1 cellular context compared by ENCODE assay signal in genomic region chr5:112860929-112861637, GRCh38.
TF ChIP-seq lines count a peak whose summit lies in the region.

Gene SRP19 (plus strand): TSS chr5:112861287. CDS start chr5:112861377, 90 bp downstream.

TF ChIP-seq in K562, 482 proteins besides CTCF, POLR2A, EP300 and RAD21 (continued from another document and continues in another):
- no peak for TF ChIP-seq CUX1 (CRISPR knock-in tag; IDR thresholded peaks at IDR 0.05)
- peak; percentile 82 for TF ChIP-seq SIN3B (IDR thresholded peaks at IDR 0.05; ENCODE audit: low read depth)
- no peak for TF ChIP-seq KLF10 (CRISPR knock-in tag; IDR thresholded peaks at IDR 0.05)
- TF ChIP-seq SPI1 (IDR thresholded peaks at IDR 0.05; ENCODE audit: borderline replicate concordance, low read depth, low read length), result peak; percentile 57; the same call in 1 of the 2 replicates
- TF ChIP-seq, protein P1, sequence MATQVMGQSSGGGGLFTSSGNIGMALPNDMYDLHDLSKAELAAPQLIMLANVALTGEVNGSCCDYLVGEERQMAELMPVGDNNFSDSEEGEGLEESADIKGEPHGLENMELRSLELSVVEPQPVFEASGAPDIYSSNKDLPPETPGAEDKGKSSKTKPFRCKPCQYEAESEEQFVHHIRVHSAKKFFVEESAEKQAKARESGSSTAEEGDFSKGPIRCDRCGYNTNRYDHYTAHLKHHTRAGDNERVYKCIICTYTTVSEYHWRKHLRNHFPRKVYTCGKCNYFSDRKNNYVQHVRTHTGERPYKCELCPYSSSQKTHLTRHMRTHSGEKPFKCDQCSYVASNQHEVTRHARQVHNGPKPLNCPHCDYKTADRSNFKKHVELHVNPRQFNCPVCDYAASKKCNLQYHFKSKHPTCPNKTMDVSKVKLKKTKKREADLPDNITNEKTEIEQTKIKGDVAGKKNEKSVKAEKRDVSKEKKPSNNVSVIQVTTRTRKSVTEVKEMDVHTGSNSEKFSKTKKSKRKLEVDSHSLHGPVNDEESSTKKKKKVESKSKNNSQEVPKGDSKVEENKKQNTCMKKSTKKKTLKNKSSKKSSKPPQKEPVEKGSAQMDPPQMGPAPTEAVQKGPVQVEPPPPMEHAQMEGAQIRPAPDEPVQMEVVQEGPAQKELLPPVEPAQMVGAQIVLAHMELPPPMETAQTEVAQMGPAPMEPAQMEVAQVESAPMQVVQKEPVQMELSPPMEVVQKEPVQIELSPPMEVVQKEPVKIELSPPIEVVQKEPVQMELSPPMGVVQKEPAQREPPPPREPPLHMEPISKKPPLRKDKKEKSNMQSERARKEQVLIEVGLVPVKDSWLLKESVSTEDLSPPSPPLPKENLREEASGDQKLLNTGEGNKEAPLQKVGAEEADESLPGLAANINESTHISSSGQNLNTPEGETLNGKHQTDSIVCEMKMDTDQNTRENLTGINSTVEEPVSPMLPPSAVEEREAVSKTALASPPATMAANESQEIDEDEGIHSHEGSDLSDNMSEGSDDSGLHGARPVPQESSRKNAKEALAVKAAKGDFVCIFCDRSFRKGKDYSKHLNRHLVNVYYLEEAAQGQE (CRISPR knock-in tag; IDR thresholded peaks at IDR 0.05; ENCODE audit: low read depth), result no peak
- TF ChIP-seq, protein P2, sequence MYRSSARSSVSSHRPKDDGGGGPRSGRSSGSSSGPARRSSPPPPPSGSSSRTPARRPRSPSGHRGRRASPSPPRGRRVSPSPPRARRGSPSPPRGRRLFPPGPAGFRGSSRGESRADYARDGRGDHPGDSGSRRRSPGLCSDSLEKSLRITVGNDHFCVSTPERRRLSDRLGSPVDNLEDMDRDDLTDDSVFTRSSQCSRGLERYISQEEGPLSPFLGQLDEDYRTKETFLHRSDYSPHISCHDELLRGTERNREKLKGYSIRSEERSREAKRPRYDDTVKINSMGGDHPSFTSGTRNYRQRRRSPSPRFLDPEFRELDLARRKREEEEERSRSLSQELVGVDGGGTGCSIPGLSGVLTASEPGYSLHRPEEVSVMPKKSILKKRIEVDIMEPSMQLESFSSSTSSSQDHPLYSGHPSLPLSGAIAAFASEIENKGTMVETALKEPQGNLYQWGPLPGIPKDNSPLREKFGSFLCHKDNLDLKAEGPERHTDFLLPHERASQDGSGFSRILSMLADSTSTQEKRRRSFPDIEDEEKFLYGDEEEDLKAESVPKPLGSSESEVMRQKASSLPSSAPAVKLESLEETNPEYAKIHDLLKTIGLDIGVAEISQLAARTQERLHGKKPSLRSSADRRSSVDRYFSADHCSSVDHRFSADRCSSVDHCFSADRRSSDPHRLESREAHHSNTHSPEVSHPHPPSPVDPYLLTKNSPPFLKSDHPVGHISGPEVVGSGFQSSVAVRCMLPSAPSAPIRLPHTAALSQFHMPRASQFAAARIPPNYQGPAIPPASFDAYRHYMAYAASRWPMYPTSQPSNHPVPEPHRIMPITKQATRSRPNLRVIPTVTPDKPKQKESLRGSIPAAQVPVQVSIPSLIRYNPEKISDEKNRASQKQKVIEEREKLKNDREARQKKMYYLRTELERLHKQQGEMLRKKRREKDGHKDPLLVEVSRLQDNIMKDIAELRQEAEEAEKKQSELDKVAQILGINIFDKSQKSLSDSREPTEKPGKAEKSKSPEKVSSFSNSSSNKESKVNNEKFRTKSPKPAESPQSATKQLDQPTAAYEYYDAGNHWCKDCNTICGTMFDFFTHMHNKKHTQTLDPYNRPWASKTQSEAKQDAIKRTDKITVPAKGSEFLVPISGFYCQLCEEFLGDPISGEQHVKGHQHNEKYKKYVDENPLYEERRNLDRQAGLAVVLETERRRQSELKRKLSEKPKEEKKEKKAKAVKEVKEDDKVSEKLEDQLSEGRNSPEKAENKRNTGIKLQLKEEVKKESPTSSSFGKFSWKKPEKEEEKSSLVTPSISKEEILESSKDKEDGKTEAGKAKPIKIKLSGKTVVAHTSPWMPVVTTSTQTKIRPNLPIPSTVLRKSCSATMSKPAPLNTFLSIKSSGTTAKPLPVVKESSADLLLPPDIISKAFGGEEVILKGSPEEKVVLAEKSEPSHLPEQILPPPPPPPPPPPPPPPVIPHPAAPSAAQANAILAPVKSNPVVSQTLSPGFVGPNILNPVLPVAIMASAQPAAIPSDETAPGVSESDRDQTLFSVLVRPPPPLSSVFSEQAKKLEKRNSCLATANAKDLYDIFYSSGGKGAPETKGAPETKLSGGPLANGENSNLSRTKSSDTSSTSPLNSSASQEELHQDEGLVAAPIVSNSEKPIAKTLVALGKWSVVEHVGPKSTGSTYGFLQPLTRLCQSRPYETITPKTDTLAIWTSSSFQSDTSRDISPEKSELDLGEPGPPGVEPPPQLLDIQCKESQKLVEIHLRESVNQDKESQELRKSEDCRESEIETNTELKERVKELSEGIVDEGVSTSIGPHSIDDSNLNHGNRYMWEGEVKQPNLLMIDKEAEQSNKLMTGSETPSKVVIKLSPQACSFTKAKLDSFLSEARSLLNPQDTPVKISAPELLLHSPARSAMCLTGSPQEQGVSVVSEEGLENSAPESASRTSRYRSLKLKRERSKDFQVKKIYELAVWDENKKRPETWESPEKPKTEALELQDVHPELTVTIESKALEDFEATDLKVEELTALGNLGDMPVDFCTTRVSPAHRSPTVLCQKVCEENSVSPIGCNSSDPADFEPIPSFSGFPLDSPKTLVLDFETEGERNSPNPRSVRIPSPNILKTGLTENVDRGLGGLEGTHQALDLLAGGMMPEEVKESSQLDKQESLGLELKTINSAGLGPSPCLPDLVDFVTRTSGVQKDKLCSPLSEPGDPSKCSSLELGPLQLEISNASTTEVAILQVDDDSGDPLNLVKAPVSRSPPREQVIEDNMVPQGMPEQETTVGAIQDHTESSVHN (IDR thresholded peaks at IDR 0.05; ENCODE audit: borderline replicate concordance in 1 of 2, low read depth in 1 of 2), result no peak
- TF ChIP-seq LCOR (CRISPR knock-in tag; IDR thresholded peaks at IDR 0.05), result peak; percentile 98
- no peak for TF ChIP-seq ZNF354B (CRISPR knock-in tag; IDR thresholded peaks at IDR 0.05)
- no peak for TF ChIP-seq MCM2 (IDR thresholded peaks at IDR 0.05; ENCODE audit: low read depth)
- TF ChIP-seq, protein P3, sequence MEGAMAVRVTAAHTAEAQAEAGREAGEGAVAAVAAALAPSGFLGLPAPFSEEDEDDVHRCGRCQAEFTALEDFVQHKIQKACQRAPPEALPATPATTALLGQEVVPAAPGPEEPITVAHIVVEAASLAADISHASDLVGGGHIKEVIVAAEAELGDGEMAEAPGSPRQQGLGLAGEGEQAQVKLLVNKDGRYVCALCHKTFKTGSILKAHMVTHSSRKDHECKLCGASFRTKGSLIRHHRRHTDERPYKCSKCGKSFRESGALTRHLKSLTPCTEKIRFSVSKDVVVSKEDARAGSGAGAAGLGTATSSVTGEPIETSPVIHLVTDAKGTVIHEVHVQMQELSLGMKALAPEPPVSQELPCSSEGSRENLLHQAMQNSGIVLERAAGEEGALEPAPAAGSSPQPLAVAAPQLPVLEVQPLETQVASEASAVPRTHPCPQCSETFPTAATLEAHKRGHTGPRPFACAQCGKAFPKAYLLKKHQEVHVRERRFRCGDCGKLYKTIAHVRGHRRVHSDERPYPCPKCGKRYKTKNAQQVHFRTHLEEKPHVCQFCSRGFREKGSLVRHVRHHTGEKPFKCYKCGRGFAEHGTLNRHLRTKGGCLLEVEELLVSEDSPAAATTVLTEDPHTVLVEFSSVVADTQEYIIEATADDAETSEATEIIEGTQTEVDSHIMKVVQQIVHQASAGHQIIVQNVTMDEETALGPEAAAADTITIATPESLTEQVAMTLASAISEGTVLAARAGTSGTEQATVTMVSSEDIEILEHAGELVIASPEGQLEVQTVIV (CRISPR knock-in tag; IDR thresholded peaks at IDR 0.05; ENCODE audit: borderline replicate concordance), result no peak
- peak; percentile 78 for TF ChIP-seq POLR2H (tag; IDR thresholded peaks at IDR 0.05; ENCODE audit: low read depth)
- no peak for TF ChIP-seq HNRNPUL1 (IDR thresholded peaks at IDR 0.05; ENCODE audit: low read length)
- TF ChIP-seq ZNF274 (IDR thresholded peaks at IDR 0.05; ENCODE audit: borderline replicate concordance, low read depth, low read length), result no peak
- TF ChIP-seq, protein P4, sequence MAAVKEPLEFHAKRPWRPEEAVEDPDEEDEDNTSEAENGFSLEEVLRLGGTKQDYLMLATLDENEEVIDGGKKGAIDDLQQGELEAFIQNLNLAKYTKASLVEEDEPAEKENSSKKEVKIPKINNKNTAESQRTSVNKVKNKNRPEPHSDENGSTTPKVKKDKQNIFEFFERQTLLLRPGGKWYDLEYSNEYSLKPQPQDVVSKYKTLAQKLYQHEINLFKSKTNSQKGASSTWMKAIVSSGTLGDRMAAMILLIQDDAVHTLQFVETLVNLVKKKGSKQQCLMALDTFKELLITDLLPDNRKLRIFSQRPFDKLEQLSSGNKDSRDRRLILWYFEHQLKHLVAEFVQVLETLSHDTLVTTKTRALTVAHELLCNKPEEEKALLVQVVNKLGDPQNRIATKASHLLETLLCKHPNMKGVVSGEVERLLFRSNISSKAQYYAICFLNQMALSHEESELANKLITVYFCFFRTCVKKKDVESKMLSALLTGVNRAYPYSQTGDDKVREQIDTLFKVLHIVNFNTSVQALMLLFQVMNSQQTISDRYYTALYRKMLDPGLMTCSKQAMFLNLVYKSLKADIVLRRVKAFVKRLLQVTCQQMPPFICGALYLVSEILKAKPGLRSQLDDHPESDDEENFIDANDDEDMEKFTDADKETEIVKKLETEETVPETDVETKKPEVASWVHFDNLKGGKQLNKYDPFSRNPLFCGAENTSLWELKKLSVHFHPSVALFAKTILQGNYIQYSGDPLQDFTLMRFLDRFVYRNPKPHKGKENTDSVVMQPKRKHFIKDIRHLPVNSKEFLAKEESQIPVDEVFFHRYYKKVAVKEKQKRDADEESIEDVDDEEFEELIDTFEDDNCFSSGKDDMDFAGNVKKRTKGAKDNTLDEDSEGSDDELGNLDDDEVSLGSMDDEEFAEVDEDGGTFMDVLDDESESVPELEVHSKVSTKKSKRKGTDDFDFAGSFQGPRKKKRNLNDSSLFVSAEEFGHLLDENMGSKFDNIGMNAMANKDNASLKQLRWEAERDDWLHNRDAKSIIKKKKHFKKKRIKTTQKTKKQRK (IDR thresholded peaks at IDR 0.05; ENCODE audit: borderline replicate concordance, low read depth, low read length), result no peak
- TF ChIP-seq, protein P5, sequence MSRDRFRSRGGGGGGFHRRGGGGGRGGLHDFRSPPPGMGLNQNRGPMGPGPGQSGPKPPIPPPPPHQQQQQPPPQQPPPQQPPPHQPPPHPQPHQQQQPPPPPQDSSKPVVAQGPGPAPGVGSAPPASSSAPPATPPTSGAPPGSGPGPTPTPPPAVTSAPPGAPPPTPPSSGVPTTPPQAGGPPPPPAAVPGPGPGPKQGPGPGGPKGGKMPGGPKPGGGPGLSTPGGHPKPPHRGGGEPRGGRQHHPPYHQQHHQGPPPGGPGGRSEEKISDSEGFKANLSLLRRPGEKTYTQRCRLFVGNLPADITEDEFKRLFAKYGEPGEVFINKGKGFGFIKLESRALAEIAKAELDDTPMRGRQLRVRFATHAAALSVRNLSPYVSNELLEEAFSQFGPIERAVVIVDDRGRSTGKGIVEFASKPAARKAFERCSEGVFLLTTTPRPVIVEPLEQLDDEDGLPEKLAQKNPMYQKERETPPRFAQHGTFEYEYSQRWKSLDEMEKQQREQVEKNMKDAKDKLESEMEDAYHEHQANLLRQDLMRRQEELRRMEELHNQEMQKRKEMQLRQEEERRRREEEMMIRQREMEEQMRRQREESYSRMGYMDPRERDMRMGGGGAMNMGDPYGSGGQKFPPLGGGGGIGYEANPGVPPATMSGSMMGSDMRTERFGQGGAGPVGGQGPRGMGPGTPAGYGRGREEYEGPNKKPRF (IDR thresholded peaks at IDR 0.05; ENCODE audit: low read depth, low read length), result no peak
- TF ChIP-seq ZEB2 (IDR thresholded peaks at IDR 0.05), result peak; percentile 85; the same call in 1 of the 2 replicates
- no peak for TF ChIP-seq SNAPC5 (CRISPR knock-in tag; IDR thresholded peaks at IDR 0.05)
- no peak for TF ChIP-seq ZNF124 (CRISPR knock-in tag; IDR thresholded peaks at IDR 0.05)
- peak in 1 of 2 experiments; percentile 67; a peak in 1 of 4 replicates for TF ChIP-seq FOXA3 (CRISPR knock-in tag; conservative IDR thresholded peaks at IDR 0.05 in 1 of 2, IDR thresholded peaks at IDR 0.05 in 1 of 2)
- 0 out of 2 replicates have a peak, but pooled peaks have one; percentile 10 for TF ChIP-seq ZNF239 (CRISPR knock-in tag; IDR thresholded peaks at IDR 0.05)
- no peak for TF ChIP-seq PCBP1 (IDR thresholded peaks at IDR 0.05; ENCODE audit: low read depth, low read length, poor library complexity, severe bottlenecking)
- TF ChIP-seq ZNF23 (CRISPR knock-in tag; IDR thresholded peaks at IDR 0.05), result no peak
- TF ChIP-seq MYBL2 (IDR thresholded peaks at IDR 0.05; ENCODE audit: low read depth), result no peak
- TF ChIP-seq MYBL2 (CRISPR knock-in tag; IDR thresholded peaks at IDR 0.05; ENCODE audit: borderline replicate concordance), result no peak
- TF ChIP-seq MEIS2 (IDR thresholded peaks at IDR 0.05; ENCODE audit: partially characterized antibody), result peak; percentile 76
- no peak for TF ChIP-seq SMAD3 (CRISPR knock-in tag; conservative IDR thresholded peaks at IDR 0.05)
- no peak for TF ChIP-seq TFAM (CRISPR knock-in tag; conservative IDR thresholded peaks at IDR 0.05)
